ENCODE assay signal across 16 cellular contexts in the genomic region with DNA sequence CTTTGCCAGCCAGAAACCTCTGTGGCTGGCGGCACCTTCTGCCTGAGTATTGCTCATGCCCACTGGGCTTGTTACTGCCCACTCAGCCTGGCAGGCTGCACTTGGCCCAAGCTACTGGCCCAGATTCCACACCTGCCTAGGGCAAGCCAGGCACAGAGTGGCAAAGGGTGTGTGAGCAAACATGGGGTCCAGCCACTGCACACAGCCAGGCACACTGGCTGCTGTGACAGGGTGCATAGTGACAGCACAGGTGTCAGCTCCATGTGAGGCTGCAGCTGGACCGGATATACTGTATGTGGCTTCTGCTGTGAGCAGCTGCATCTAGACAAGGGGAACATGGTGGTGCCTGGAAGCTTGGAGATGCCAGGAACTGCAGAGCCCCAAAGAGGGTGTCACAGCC.
DNase-seq lines count a peak whose midpoint lies in the region; ATAC-seq and TF ChIP-seq lines count a peak whose summit lies in the region.
"Had no signal": no experiment of that assay in that cellular context is flagged by ENCODE, and none has a peak within 500 bp of the region (broad histone marks: within the 10 kb centered on the region; RNA-seq: fewer than 3 reads in every experiment).

No MANE protein-coding gene starts in this region.

- H3K27ac ChIP-seq in Panc1 (ENCODE audit: low read length) = peak overlapping the region; percentile 74; the same call in 1 of the 2 replicates
- peak overlapping the region in 2 of 4 donors; percentile 16 to 35 for H3K27ac ChIP-seq in esophagus muscularis mucosa (replicated peaks in 1 of 4)
- H3K27ac ChIP-seq: foreskin keratinocyte had no signal

- WGBS in esophagus muscularis mucosa = 93% methylated on average over 2 of the region's 2 CpGs

- peak overlapping the region; percentile 95 for H3K27ac Mint-ChIP-seq in HFFc6

- TF ChIP-seq EP300 in esophagus muscularis mucosa (IDR thresholded peaks at IDR 0.05) = no peak

- H3K4me1 Mint-ChIP-seq in HFFc6 (ENCODE audit: low read depth) = peaks cover 84% of the 10 kb centered on the region

- POLR2A ChIA-PET in Panc1 (lab: Charles Lee) = no interaction called here
- POLR2A ChIA-PET in HEK293T (lab: Yijun Ruan, JAX) = no interaction called here

- no peaks in the 10 kb centered on the region for H3K9me3 Mint-ChIP-seq in HFFc6

- CTCF ChIA-PET in Panc1 (lab: Charles Lee) = no interaction called here
- CTCF ChIA-PET in HEK293T (lab: Yijun Ruan, JAX) = no interaction called here

- H3K36me3 ChIP-seq in Panc1 (ENCODE audit: control insufficient read depth, insufficient read depth, low read length) (no peaks in the 10 kb centered on the region), esophagus muscularis mucosa (no peaks in the 10 kb centered on the region)
- H3K36me3 ChIP-seq: left ventricle myocardium inferior had no signal

- H3K36me3 Mint-ChIP-seq in HFFc6 (ENCODE audit: low read depth) = no peaks in the 10 kb centered on the region; the same call in 1 of the 2 replicates

- DNase-seq in HFFc6 (no peak), Panc1 (ENCODE audit: low read depth, low spot score) (no peak), esophagus muscularis mucosa (ENCODE audit: extremely low spot score) (peak; percentile 82), posterior cingulate gyrus (peak in 6 of 10 donors; percentile 15 to 90 (median 61)), HEK293T (ENCODE audit: extremely low spot score) (no peak), glomerular visceral epithelial cell (ENCODE audit: extremely low spot score) (no peak)
- no peak for DNase-seq in effector CD8-positive, alpha-beta T cell (lab: John Stamatoyannopoulos, UW)
- DNase-seq: foreskin keratinocyte; GOT3; Kasumi-1; left ventricle myocardium inferior; NCI-H69; occipital lobe; stimulated activated CD4-positive, alpha-beta T cell treated with anti-CD3 and anti-CD28 coated beads, Interleukin-4, amount 100 ng/mL, for 24 hours; T1000 had no signal

- H3K27me3 Mint-ChIP-seq in HFFc6 (ENCODE audit: insufficient read depth) = 0 out of 2 replicates have a peak, but pooled peaks cover 2% of the 10 kb centered on the region

- TF ChIP-seq CTCF in HFFc6 (IDR thresholded peaks at IDR 0.05) (no peak), Panc1 (IDR thresholded peaks at IDR 0.05) (no peak), esophagus muscularis mucosa (IDR thresholded peaks at IDR 0.05) (no peak)

- ATAC-seq in Panc1 = no peak
- no peak for ATAC-seq in HG03097 (IDR thresholded peaks at IDR 0.05; ENCODE audit: low FRiP score, unreplicated experiment)
- ATAC-seq: foreskin keratinocyte had no signal

- no peaks in the 10 kb centered on the region for H3K27me3 ChIP-seq in Panc1 (ENCODE audit: control insufficient read depth, insufficient read depth, low read length)
- H3K27me3 ChIP-seq in esophagus muscularis mucosa = no peaks in the 10 kb centered on the region

- intact Hi-C loops in Panc1 (cut with micrococcal nuclease; ENCODE audit: unreplicated experiment) (no loop called here), esophagus muscularis mucosa (cut with DNase I) (no loop called here), posterior cingulate gyrus (cut with DNase I) (no loop called here)

- BruUV-seq in Panc1 (replicated peaks; lab: Mats Ljungman, UMichigan) = no TSS peak

- H3K4me3 ChIP-seq in Panc1 (ENCODE audit: low read depth in 2 of 2, low read length in 2 of 2) (no peak overlapping the region), esophagus muscularis mucosa (no peak overlapping the region)
- H3K4me3 ChIP-seq: left ventricle myocardium inferior had no signal

- H3K9me3 ChIP-seq in Panc1 (ENCODE audit: control insufficient read depth, insufficient read depth, low read depth, low read length) (no peaks in the 10 kb centered on the region; the same call in 1 of the 2 replicates), esophagus muscularis mucosa (no peaks in the 10 kb centered on the region)
- H3K9me3 ChIP-seq: left ventricle myocardium inferior had no signal

- in situ Hi-C loops in Panc1 (cut with HindIII; ENCODE audit: low pct_unique_long_range_greater_than_20kb, low sequenced_read_pairs) = no loop called here

- no peak for TF ChIP-seq POLR2A in esophagus muscularis mucosa (IDR thresholded peaks at IDR 0.05; ENCODE audit: low read depth)

- peak overlapping the region; percentile 50; the same call in 1 of the 2 replicates for H3K4me3 Mint-ChIP-seq in HFFc6

- H3K4me1 ChIP-seq in Panc1 (ENCODE audit: control insufficient read depth, insufficient read depth, low read length) = peaks cover 37% of the 10 kb centered on the region
- peaks cover 16 to 51% (median 43%) of the 10 kb centered on the region in 4 donors for H3K4me1 ChIP-seq in esophagus muscularis mucosa
- H3K4me1 ChIP-seq: foreskin keratinocyte had no signal

TF ChIP-seq in HEK293T, 16 proteins besides CTCF, POLR2A, EP300 and RAD21:
- TF ChIP-seq ARNT (IDR thresholded peaks at IDR 0.05) = no peak
- no peak for TF ChIP-seq ELF4 (IDR thresholded peaks at IDR 0.05)
- TF ChIP-seq FOXK2 (IDR thresholded peaks at IDR 0.05) = no peak
- TF ChIP-seq NFRKB (IDR thresholded peaks at IDR 0.05) = no peak
- no peak for TF ChIP-seq LEF1 (IDR thresholded peaks at IDR 0.05; ENCODE audit: borderline replicate concordance)
- no peak for TF ChIP-seq FOXM1 (IDR thresholded peaks at IDR 0.05; ENCODE audit: borderline replicate concordance)
- no peak for TF ChIP-seq PKNOX1 (IDR thresholded peaks at IDR 0.05)
- TF ChIP-seq SUZ12 (IDR thresholded peaks at IDR 0.05) = no peak
- TF ChIP-seq TARDBP (IDR thresholded peaks at IDR 0.05) = no peak
- no peak for TF ChIP-seq HDGF (IDR thresholded peaks at IDR 0.05; ENCODE audit: borderline replicate concordance)
- TF ChIP-seq L3MBTL2 (conservative IDR thresholded peaks at IDR 0.05) = no peak
- no peak for TF ChIP-seq SP1 (IDR thresholded peaks at IDR 0.05)
- no peak for TF ChIP-seq BHLHE40 (IDR thresholded peaks at IDR 0.05; ENCODE audit: borderline replicate concordance)

Comparison
In these comparisons a context has a peak if more than half of its experiments do, and no peak if none do; other contexts are left out.
1. DNase-seq: peak in esophagus muscularis mucosa (single experiment) and posterior cingulate gyrus (6 of 10); none in HFFc6 (single experiment), Panc1 (single experiment), HEK293T (single experiment), glomerular visceral epithelial cell (single experiment) and effector CD8-positive, alpha-beta T cell (single experiment).